ENCODE assay signal across 10 cellular contexts in the genomic region with DNA sequence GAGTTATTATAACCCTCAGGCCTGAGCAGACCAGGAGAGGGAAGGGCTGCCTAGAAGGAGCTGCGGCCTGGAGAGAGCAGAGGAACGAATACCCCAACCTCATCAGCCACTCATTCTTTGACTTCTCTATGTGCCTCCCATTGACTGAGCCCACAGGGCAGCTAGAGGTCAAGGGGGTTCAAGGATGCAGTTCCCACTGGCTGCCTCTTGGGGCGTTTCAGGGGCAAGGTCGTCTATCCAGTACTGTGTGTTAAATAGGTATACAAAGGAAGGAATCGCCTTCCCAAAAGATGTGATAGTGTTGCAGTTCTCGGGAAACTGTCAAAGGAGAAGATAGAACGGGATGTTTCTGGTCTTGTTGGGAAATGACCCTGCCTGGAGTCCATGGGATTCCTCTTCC.
DNase-seq lines count a peak whose midpoint lies in the region; ATAC-seq and TF ChIP-seq lines count a peak whose summit lies in the region.
"Had no signal": no experiment of that assay in that cellular context is flagged by ENCODE, and none has a peak within 500 bp of the region (broad histone marks: within the 10 kb centered on the region; RNA-seq: fewer than 3 reads in every experiment).

No MANE protein-coding gene starts in this region.

- H3K27me3 ChIP-seq in BE2C (no peaks in the 10 kb centered on the region), PC-9 (ENCODE audit: insufficient read depth, low read depth) (no peaks in the 10 kb centered on the region)

- ATAC-seq in GM18519 (IDR thresholded peaks at IDR 0.05; ENCODE audit: low FRiP score, unreplicated experiment) (no peak), HG03108 (IDR thresholded peaks at IDR 0.05; ENCODE audit: unreplicated experiment) (no peak)
- ATAC-seq: activated T-helper 17 cell treated with anti-CD3 and anti-CD28 coated beads, Interleukin-2, amount 50 U/mL, for 72 hours had no signal

- BruUV-seq in PC-9 (replicated peaks; lab: Mats Ljungman, UMichigan) = no TSS peak

- DNase-seq in BE2C = no peak
- DNase-seq in GM12865 (ENCODE audit: low read depth) = no peak
- DNase-seq in PC-9 = no peak
- DNase-seq in iPS-NIHi7 (ENCODE audit: extremely low spot score) = peak; percentile 77
- DNase-seq in NK-92 (lab: John Stamatoyannopoulos, UW; ENCODE audit: unreplicated experiment) = no peak
- no peak for DNase-seq in AG08395 (ENCODE audit: low spot score)
- DNase-seq: NCI-H345 had no signal

- no peaks in the 10 kb centered on the region for H4K20me1 ChIP-seq in PC-9 (ENCODE audit: insufficient read depth)

- CTCF ChIA-PET in PC-9 (lab: Charles Lee) = no interaction called here

- H3K4me2 ChIP-seq in PC-9 = no peak overlapping the region

- H3K4me1 ChIP-seq in BE2C = no peaks in the 10 kb centered on the region
- H3K4me1 ChIP-seq in PC-9 (replicated peaks; ENCODE audit: insufficient read depth) = no peaks in the 10 kb centered on the region

- no peaks in the 10 kb centered on the region for H3K9me3 ChIP-seq in BE2C
- no peaks in the 10 kb centered on the region for H3K9me3 ChIP-seq in PC-9 (ENCODE audit: insufficient read depth, low read depth)

- no peaks in the 10 kb centered on the region for H3K79me2 ChIP-seq in PC-9 (ENCODE audit: low read depth)

- H3K36me3 ChIP-seq in BE2C (no peaks in the 10 kb centered on the region), PC-9 (ENCODE audit: low read depth) (no peaks in the 10 kb centered on the region)

- POLR2A ChIA-PET in PC-9 (lab: Charles Lee; ENCODE audit: unreplicated experiment) = no interaction called here

- no peak overlapping the region for H3K4me3 ChIP-seq in BE2C (ENCODE audit: low read depth, low read length)
- H3K4me3 ChIP-seq in GM12865 (ENCODE audit: low read depth, low read length) = no peak overlapping the region
- H3K4me3 ChIP-seq in PC-9 = no peak overlapping the region

- TF ChIP-seq CTCF in BE2C (IDR thresholded peaks at IDR 0.05; ENCODE audit: low read depth, low read length) = 0 out of 2 replicates have a peak, but pooled peaks have one; percentile 12
- TF ChIP-seq CTCF in GM12865 (IDR thresholded peaks at IDR 0.05; ENCODE audit: insufficient read depth, low read depth, low read length, missing control alignments) = peak; percentile 26
- peak; percentile 34; the same call in 1 of the 2 replicates for TF ChIP-seq CTCF in PC-9 (conservative IDR thresholded peaks at IDR 0.05)

- no peaks in the 10 kb centered on the region for H3F3A ChIP-seq in PC-9 (ENCODE audit: insufficient read depth, low read depth)

- H3K9me2 ChIP-seq in PC-9 (ENCODE audit: insufficient read depth) = no peaks in the 10 kb centered on the region

- intact Hi-C loops in PC-9 (cut with micrococcal nuclease; ENCODE audit: unreplicated experiment) = no loop called here

- no peak overlapping the region for H3K27ac ChIP-seq in PC-9

- no peak overlapping the region for H2AFZ ChIP-seq in PC-9
